Comparison of ENCODE assay signal across 11 cellular contexts in the genomic region with DNA sequence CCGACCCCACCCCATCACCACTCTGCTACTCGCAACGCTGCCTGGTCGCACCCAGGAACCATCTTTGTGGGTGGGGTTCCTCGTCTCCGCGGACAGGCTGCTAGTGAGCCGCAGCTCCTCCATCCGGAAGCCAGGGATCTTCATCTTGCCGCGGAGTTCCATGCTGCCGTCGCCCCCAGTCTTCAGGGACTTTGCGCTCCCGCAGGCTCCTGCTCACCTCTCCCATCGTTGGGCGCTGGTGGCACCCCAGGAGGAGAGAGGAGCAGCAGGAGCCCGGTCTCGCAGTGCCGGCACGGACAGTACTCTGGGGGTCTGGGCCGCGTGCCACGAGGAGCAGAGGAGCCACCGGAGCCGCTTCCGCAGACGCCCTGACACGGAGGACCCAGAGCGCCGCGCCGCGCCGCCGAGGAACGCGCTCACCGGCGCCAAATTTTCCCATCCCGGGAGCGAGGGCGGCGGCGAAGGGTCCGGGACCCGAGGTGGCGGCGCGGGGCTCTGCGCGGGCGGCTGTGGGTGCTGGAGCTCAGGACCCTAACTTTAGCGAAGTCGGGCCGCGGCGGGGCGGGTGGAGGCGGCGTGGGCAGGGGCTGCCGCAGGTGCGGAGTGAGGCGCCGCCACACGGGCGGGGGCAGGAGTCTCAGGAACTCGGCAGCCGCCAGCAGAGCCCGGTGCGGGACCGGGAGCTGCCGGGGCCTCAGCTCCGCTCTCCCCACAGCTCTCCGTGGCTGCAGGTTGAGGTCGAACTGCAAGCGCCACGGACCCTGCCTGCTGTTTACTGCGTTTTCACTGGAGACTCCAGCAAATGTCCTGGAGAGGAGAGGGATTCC.
DNase-seq lines count a peak whose midpoint lies in the region; ATAC-seq and TF ChIP-seq lines count a peak whose summit lies in the region.
"Had no signal": no experiment of that assay in that cellular context is flagged by ENCODE, and none has a peak within 500 bp of the region (broad histone marks: within the 10 kb centered on the region; RNA-seq: fewer than 3 reads in every experiment).

No MANE protein-coding gene starts in this region.

- peaks cover 2% of the 10 kb centered on the region for H3K27me3 Mint-ChIP-seq in memory B cell

- intact Hi-C loops in dorsolateral prefrontal cortex (cut with DNase I) (no loop called here), upper lobe of right lung (cut with DNase I) (no loop called here)

- no peak overlapping the region for H3K27ac Mint-ChIP-seq in memory B cell

- no peaks in the 10 kb centered on the region for H3K36me3 Mint-ChIP-seq in memory B cell

- DNase-seq in NCI-H82 (lab: John Stamatoyannopoulos, UW) (peak; percentile 51), NCI-H82 treated with DMSO at 0.1 percent for 48 hours (lab: John Stamatoyannopoulos, UW; ENCODE audit: unreplicated experiment) (no peak), dorsolateral prefrontal cortex (peak in 7 of 10 donors; percentile 32 to 62 (median 47)), memory B cell (ENCODE audit: low spot score in 2 of 2) (no peak), upper lobe of right lung (peak; percentile 63), SHP77 (lab: John Stamatoyannopoulos, UW) (no peak)
- no peak for DNase-seq in stimulated activated CD8-positive, alpha-beta memory T cell treated with anti-CD3 and anti-CD28 coated beads, Interleukin-4, amount 100 ng/mL, for 48 hours
- DNase-seq in activated CD4-positive, alpha-beta T cell treated with anti-CD3 and anti-CD28 coated beads for 48 hours = no peak
- DNase-seq: activated naive CD4-positive, alpha-beta T cell treated with Interleukin-2 at 50 U/mL for 16 hours had no signal

- H3K4me3 ChIP-seq in dorsolateral prefrontal cortex (peak overlapping the region in 58 of 59 donors; percentile 13 to 67 (median 50)), upper lobe of right lung (peak overlapping the region; percentile 14)
- H3K4me3 ChIP-seq: A549 had no signal

- H3K9me3 Mint-ChIP-seq in memory B cell = peaks cover 6% of the 10 kb centered on the region

- H3K27me3 ChIP-seq in dorsolateral prefrontal cortex (peaks cover 0 to 39% (median 20%) of the 10 kb centered on the region in 45 donors), upper lobe of right lung (peaks cover 6% of the 10 kb centered on the region)

- H3K4me1 Mint-ChIP-seq in memory B cell = peaks cover 4% of the 10 kb centered on the region

- TF ChIP-seq CTCF in dorsolateral prefrontal cortex (IDR thresholded peaks at IDR 0.05 in 54 of 56, conservative IDR thresholded peaks at IDR 0.05 in 2 of 56; ENCODE audit: low read depth in 1 of 56, partially characterized antibody in 56 of 56) (no peak), upper lobe of right lung (IDR thresholded peaks at IDR 0.05) (no peak)

- peak overlapping the region in 52 of 59 donors; percentile 16 to 85 (median 61) for H3K27ac ChIP-seq in dorsolateral prefrontal cortex
- no peak overlapping the region for H3K27ac ChIP-seq in upper lobe of right lung
- H3K27ac ChIP-seq: A549 had no signal

- no peaks in the 10 kb centered on the region for H3K9me3 ChIP-seq in upper lobe of right lung
- H3K9me3 ChIP-seq: A549 had no signal

- peak overlapping the region; percentile 69 for H3K4me3 Mint-ChIP-seq in memory B cell

- H3K4me1 ChIP-seq in upper lobe of right lung = no peaks in the 10 kb centered on the region
- H3K4me1 ChIP-seq: A549 had no signal

- ATAC-seq in memory B cell (ENCODE audit: low read depth) (peak; percentile 73), upper lobe of right lung (peak; percentile 67)
- ATAC-seq: left lobe of liver had no signal

- no peaks in the 10 kb centered on the region for H3K36me3 ChIP-seq in upper lobe of right lung

Comparison
In these comparisons a context has a peak if more than half of its experiments do, and no peak if none do; other contexts are left out.
1. DNase-seq: peak in NCI-H82 (single experiment), dorsolateral prefrontal cortex (7 of 10) and upper lobe of right lung (single experiment); none in NCI-H82 treated with DMSO at 0.1 percent for 48 hours (single experiment), memory B cell (0 of 2), stimulated activated CD8-positive, alpha-beta memory T cell treated with anti-CD3 and anti-CD28 coated beads, Interleukin-4, amount 100 ng/mL, for 48 hours (single experiment), activated CD4-positive, alpha-beta T cell treated with anti-CD3 and anti-CD28 coated beads for 48 hours (single experiment) and SHP77 (0 of 2).